ENCODE assay signal across 16 cellular contexts in genomic region chr9:7982907-7983306, GRCh38.
DNase-seq lines count a peak whose midpoint lies in the region; ATAC-seq, FAIRE-seq and TF ChIP-seq lines count a peak whose summit lies in the region.
"Had no signal": no experiment of that assay in that cellular context is flagged by ENCODE, and none has a peak within 500 bp of the region (broad histone marks: within the 10 kb centered on the region; RNA-seq: fewer than 3 reads in every experiment).

No MANE protein-coding gene starts in this region.

- no peak for FAIRE-seq in GM12891 (lab: Jason Lieb, UNC)
- FAIRE-seq: GM12892 had no signal

- intact Hi-C loops in activated B cell treated with CpG ODN at 0.5 μM for 24 hours (cut with micrococcal nuclease) = no loop called here
- intact Hi-C loops in lower lobe of right lung (cut with DNase I) = no loop called here

- H3K27ac Mint-ChIP-seq in CD4-positive, CD25-positive, alpha-beta regulatory T cell = peak overlapping the region; percentile 70 to 97 (median 86)
- H3K27ac Mint-ChIP-seq in GM23338 (no peak overlapping the region), activated B cell treated with CpG ODN at 0.5 μM for 24 hours (peak overlapping the region; percentile 67)

- no peaks in the 10 kb centered on the region for H3K27me3 ChIP-seq in CD4-positive, CD25-positive, alpha-beta regulatory T cell (ENCODE audit: control insufficient read depth, insufficient read depth, low read length)
- H3K27me3 ChIP-seq in GM23338 (ENCODE audit: insufficient read depth) (no peaks in the 10 kb centered on the region), lower lobe of right lung (ENCODE audit: low read depth) (no peaks in the 10 kb centered on the region)
- H3K27me3 ChIP-seq: brain microvascular endothelial cell, vagina had no signal

- H3F3A ChIP-seq in GM23338 (replicated peaks; ENCODE audit: low read depth) = no peaks in the 10 kb centered on the region

- ATAC-seq in CD4-positive, CD25-positive, alpha-beta regulatory T cell (ENCODE audit: low read depth in 2 of 2) = peak in 1 of 2 donors; percentile 28
- ATAC-seq in GM23338 = peak; percentile 45
- ATAC-seq in activated B cell treated with CpG ODN at 0.5 μM for 24 hours (ENCODE audit: low read depth) = peak; percentile 28
- ATAC-seq in lower lobe of right lung = no peak
- ATAC-seq: Right ventricle myocardium inferior had no signal

- POLR2A ChIA-PET in activated B cell treated with CpG ODN at 0.5 μM for 24 hours (lab: Charles Lee) = no interaction called here

- H3K27me3 Mint-ChIP-seq in CD4-positive, CD25-positive, alpha-beta regulatory T cell = peaks cover 14% of the 10 kb centered on the region
- peaks cover 1% of the 10 kb centered on the region for H3K27me3 Mint-ChIP-seq in GM23338 (ENCODE audit: insufficient read depth, low read depth, poor library complexity)
- H3K27me3 Mint-ChIP-seq in activated B cell treated with CpG ODN at 0.5 μM for 24 hours = no peaks in the 10 kb centered on the region

- H3K36me3 ChIP-seq in CD4-positive, CD25-positive, alpha-beta regulatory T cell (ENCODE audit: control insufficient read depth, insufficient read depth, low read length) = no peaks in the 10 kb centered on the region
- no peaks in the 10 kb centered on the region for H3K36me3 ChIP-seq in GM23338 (ENCODE audit: insufficient read depth)
- H3K36me3 ChIP-seq in lower lobe of right lung = no peaks in the 10 kb centered on the region
- H3K36me3 ChIP-seq: brain microvascular endothelial cell, vagina had no signal

- CTCF ChIA-PET in activated B cell treated with CpG ODN at 0.5 μM for 24 hours (lab: Charles Lee) = no interaction called here

- peak in 1 of 3 donors; percentile 69 for DNase-seq in CD4-positive, CD25-positive, alpha-beta regulatory T cell
- DNase-seq in GM23338 (ENCODE audit: low spot score) (no peak), activated B cell treated with CpG ODN at 0.5 μM for 24 hours (no peak), lower lobe of right lung (peak; percentile 35), GM12891 (ENCODE audit: insufficient read length, low spot score) (no peak), activated gamma-delta T cell (lab: John Stamatoyannopoulos, UW) (no peak), foreskin fibroblast (no peak)
- no peak for DNase-seq in stimulated activated CD4-positive, alpha-beta T cell treated with anti-CD3 and anti-CD28 coated beads, Interleukin-4, amount 100 ng/mL, for 24 hours
- DNase-seq: brain microvascular endothelial cell; effector CD8-positive, alpha-beta T cell; KBM-7; NCI-H1694 treated with DMSO at 0.1 percent for 48 hours; stimulated activated CD4-positive, alpha-beta T cell treated with anti-CD3 and anti-CD28 coated beads, Interleukin-2, amount 100 ng/mL, for 24 hours had no signal

- peaks cover 10 to 56% (median 32%) of the 10 kb centered on the region in 4 donors for H3K4me1 Mint-ChIP-seq in CD4-positive, CD25-positive, alpha-beta regulatory T cell
- H3K4me1 Mint-ChIP-seq in GM23338 = peaks cover 31% of the 10 kb centered on the region
- H3K4me1 Mint-ChIP-seq in activated B cell treated with CpG ODN at 0.5 μM for 24 hours = peaks cover 44% of the 10 kb centered on the region

- no peaks in the 10 kb centered on the region for H4K20me1 ChIP-seq in GM23338 (replicated peaks; ENCODE audit: insufficient read depth)

- H3K4me2 ChIP-seq in GM23338 = peak overlapping the region; percentile 46; the same call in 1 of the 2 replicates

- 0 out of 2 replicates have a peak, but pooled peaks cover 3% of the 10 kb centered on the region for H3K9me2 ChIP-seq in GM23338 (ENCODE audit: insufficient read depth)

- no peak for TF ChIP-seq POLR2A in GM12891 (IDR thresholded peaks at IDR 0.05; ENCODE audit: low read depth, low read length)

- peak overlapping the region in 3 of 4 donors; percentile 7 to 73 (median 70) for H3K4me3 Mint-ChIP-seq in CD4-positive, CD25-positive, alpha-beta regulatory T cell
- no peak overlapping the region for H3K4me3 Mint-ChIP-seq in GM23338
- no peak overlapping the region for H3K4me3 Mint-ChIP-seq in activated B cell treated with CpG ODN at 0.5 μM for 24 hours

- no peaks in the 10 kb centered on the region for H3K9me3 ChIP-seq in CD4-positive, CD25-positive, alpha-beta regulatory T cell (ENCODE audit: control insufficient read depth in 2 of 2, low read length in 2 of 2)
- H3K9me3 ChIP-seq in lower lobe of right lung = no peaks in the 10 kb centered on the region
- H3K9me3 ChIP-seq: vagina had no signal

- TF ChIP-seq CTCF in GM23338 (conservative IDR thresholded peaks at IDR 0.05; ENCODE audit: low read depth in 2 of 2) (no peak), activated B cell treated with CpG ODN at 0.5 μM for 24 hours (IDR thresholded peaks at IDR 0.05) (no peak), lower lobe of right lung (IDR thresholded peaks at IDR 0.05) (no peak), foreskin fibroblast (IDR thresholded peaks at IDR 0.05; ENCODE audit: low read depth, low read length) (no peak)

- peaks cover 31% of the 10 kb centered on the region for H3K4me1 ChIP-seq in CD4-positive, CD25-positive, alpha-beta regulatory T cell (ENCODE audit: control insufficient read depth, insufficient read depth, low read length, poor library complexity, severe bottlenecking)
- peaks cover 22% of the 10 kb centered on the region for H3K4me1 ChIP-seq in GM23338 (ENCODE audit: insufficient read depth)
- H3K4me1 ChIP-seq in lower lobe of right lung = no peaks in the 10 kb centered on the region
- H3K4me1 ChIP-seq: vagina had no signal

- H2AFZ ChIP-seq in GM23338 = peak overlapping the region; percentile 4; the same call in 1 of the 2 replicates

- H3K79me2 ChIP-seq in GM23338 (replicated peaks; ENCODE audit: insufficient read depth) = no peaks in the 10 kb centered on the region

- peak overlapping the region; percentile 44 for H3K27ac ChIP-seq in CD4-positive, CD25-positive, alpha-beta regulatory T cell (ENCODE audit: insufficient read depth, low read length, poor library complexity, severe bottlenecking)
- H3K27ac ChIP-seq in GM23338 (ENCODE audit: low read depth) (peak overlapping the region; percentile 11; the same call in 1 of the 2 replicates), lower lobe of right lung (no peak overlapping the region)
- H3K27ac ChIP-seq: brain microvascular endothelial cell, vagina had no signal

- H3K36me3 Mint-ChIP-seq in CD4-positive, CD25-positive, alpha-beta regulatory T cell = no peaks in the 10 kb centered on the region
- no peaks in the 10 kb centered on the region for H3K36me3 Mint-ChIP-seq in GM23338 (ENCODE audit: low read depth)
- no peaks in the 10 kb centered on the region for H3K36me3 Mint-ChIP-seq in activated B cell treated with CpG ODN at 0.5 μM for 24 hours (ENCODE audit: low read depth)

- peak overlapping the region; percentile 54 for H3K4me3 ChIP-seq in CD4-positive, CD25-positive, alpha-beta regulatory T cell (ENCODE audit: low read depth, low read length)
- no peak overlapping the region for H3K4me3 ChIP-seq in GM23338
- no peak overlapping the region for H3K4me3 ChIP-seq in lower lobe of right lung
- H3K4me3 ChIP-seq in foreskin fibroblast (ENCODE audit: low read depth in 1 of 2, low read length in 2 of 2) = no peak overlapping the region
- H3K4me3 ChIP-seq: vagina had no signal

- H3K9me3 Mint-ChIP-seq in CD4-positive, CD25-positive, alpha-beta regulatory T cell = peaks cover 0 to 1% (median 0%) of the 10 kb centered on the region in 7 donors
- H3K9me3 Mint-ChIP-seq in GM23338 (no peaks in the 10 kb centered on the region), activated B cell treated with CpG ODN at 0.5 μM for 24 hours (no peaks in the 10 kb centered on the region)

TF ChIP-seq in GM12891, 5 proteins besides CTCF, POLR2A, EP300 and RAD21:
- TF ChIP-seq POU2F2 (IDR thresholded peaks at IDR 0.05; ENCODE audit: low read depth, low read length) (no peak), SPI1 (IDR thresholded peaks at IDR 0.05; ENCODE audit: low read depth, low read length) (no peak), POLR2AphosphoS5 (IDR thresholded peaks at IDR 0.05; ENCODE audit: low read depth, low read length) (no peak), PAX5 (IDR thresholded peaks at IDR 0.05; ENCODE audit: insufficient read depth, low read length, severe bottlenecking) (no peak), TAF1 (IDR thresholded peaks at IDR 0.05; ENCODE audit: low read depth, low read length) (no peak)

Comparison
In these comparisons a context has a peak if more than half of its experiments do, and no peak if none do; other contexts are left out.
1. ATAC-seq: peak in GM23338 (single experiment) and activated B cell treated with CpG ODN at 0.5 μM for 24 hours (single experiment); none in lower lobe of right lung (0 of 2).
2. H3K4me3 Mint-ChIP-seq: peak in CD4-positive, CD25-positive, alpha-beta regulatory T cell (3 of 4); none in GM23338 (single experiment) and activated B cell treated with CpG ODN at 0.5 μM for 24 hours (single experiment).